33 cellular contexts compared by ENCODE assay signal in genomic region chr9:105712773-105713172, GRCh38. TPM values are rescaled to one million over a fixed set of nuclear protein-coding genes. Genes with fewer than 3 reads are reported as not detected.
"Had no signal": no experiment of that assay in that cellular context is flagged by ENCODE, and none has a peak within 500 bp of the region (broad histone marks: within the 10 kb centered on the region; RNA-seq: fewer than 3 reads in every experiment).

No MANE protein-coding gene starts in this region.

- H3K9me3 ChIP-seq: ascending aorta, ovary, testis, transverse colon had no signal

- H3K4me2 ChIP-seq: smooth muscle cell had no signal

- H3K36me3 ChIP-seq: adrenal gland, ascending aorta, cardiac muscle cell, ovary, transverse colon had no signal

- H3K27ac Mint-ChIP-seq: activated CD4-positive, alpha-beta memory T cell treated with anti-CD3 and anti-CD28 coated beads for 36 hours; activated CD4-positive, alpha-beta T cell treated with anti-CD3 and anti-CD28 coated beads, Interleukin-2, amount 10 ng/mL, durations not matched to agents 24 days and 14 days; activated naive CD4-positive, alpha-beta T cell treated with anti-CD3 and anti-CD28 coated beads for 36 hours; activated naive CD8-positive, alpha-beta T cell treated with anti-CD3 and anti-CD28 coated beads for 36 hours; activated T-helper 1 cell treated with anti-CD3 and anti-CD28 coated beads, Interleukin-12 subunit alpha, Interleukin-12 subunit beta, Interleukin-2, Interleukin-4 antibody, amounts not matched to agents 30 ng/mL and 10 ng/mL and 1 ng/mL, durations not matched to agents 14 hours and 24 hours and 36 hours; brain; natural killer cell treated with Interleukin-12 subunit alpha and Interleukin-12 subunit beta and Interleukin-15 and Interleukin-18, amount 100 ng/mL, for 72 hours; progenitor cell of endocrine pancreas had no signal

- H3K4me1 ChIP-seq: adrenal gland, ascending aorta, testis had no signal

- DNase-seq: activated CD4-positive, alpha-beta memory T cell treated with anti-CD3 and anti-CD28 coated beads for 36 hours; activated CD4-positive, alpha-beta T cell treated with anti-CD3 and anti-CD28 coated beads, Interleukin-2, amount 10 ng/mL, durations not matched to agents 24 days and 14 days; activated CD4-positive, CD25-positive, alpha-beta regulatory T cell treated with anti-CD3 and anti-CD28 coated beads, Interleukin-2, amount 50 U/mL, for 72 hours; activated CD8-positive, alpha-beta memory T cell treated with anti-CD3 and anti-CD28 coated beads, Interleukin-2, amount 50 U/mL, for 4 hours; activated effector memory CD4-positive, alpha-beta T cell treated with anti-CD3 and anti-CD28 coated beads, Interleukin-2, amount 50 U/mL, for 16 hours; activated naive CD4-positive, alpha-beta T cell treated with anti-CD3 and anti-CD28 coated beads for 36 hours; activated naive CD8-positive, alpha-beta T cell treated with anti-CD3 and anti-CD28 coated beads for 36 hours; activated T-cell treated with anti-CD3 and anti-CD28 coated beads, Interleukin-2, amount 50 U/mL, for 1 hour; adrenal gland; dorsolateral prefrontal cortex; effector memory CD4-positive, alpha-beta T cell; glutamatergic neuron; hippocampal formation; mesendoderm; ovary; stimulated activated CD4-positive, alpha-beta T cell treated with anti-CD3 and anti-CD28 coated beads, Interleukin-15, amount 100 ng/mL, for 24 hours; stimulated activated CD4-positive, alpha-beta T cell treated with anti-CD3 and anti-CD28 coated beads, Interleukin-2, amount 100 ng/mL, for 24 hours; stimulated activated naive CD4-positive, alpha-beta T cell; testis; transverse colon; WERI-Rb-1 had no signal

- H3K27ac ChIP-seq: adrenal gland, ascending aorta, cardiac muscle cell, coronary artery, dorsolateral prefrontal cortex, ovary, testis, transverse colon, WERI-Rb-1 had no signal

- H3K4me3 ChIP-seq: adrenal gland, ascending aorta, cardiac muscle cell, coronary artery, dorsolateral prefrontal cortex, lung, ovary, smooth muscle cell, testis, transverse colon had no signal

- H3K9me3 Mint-ChIP-seq: activated CD4-positive, alpha-beta memory T cell treated with anti-CD3 and anti-CD28 coated beads for 36 hours; activated CD4-positive, alpha-beta T cell treated with anti-CD3 and anti-CD28 coated beads, Interleukin-2, amount 10 ng/mL, durations not matched to agents 24 days and 14 days; activated naive CD4-positive, alpha-beta T cell treated with anti-CD3 and anti-CD28 coated beads for 36 hours; activated naive CD8-positive, alpha-beta T cell treated with anti-CD3 and anti-CD28 coated beads for 36 hours; activated T-helper 1 cell treated with anti-CD3 and anti-CD28 coated beads, Interleukin-12 subunit alpha, Interleukin-12 subunit beta, Interleukin-2, Interleukin-4 antibody, amounts not matched to agents 30 ng/mL and 10 ng/mL and 1 ng/mL, durations not matched to agents 14 hours and 24 hours and 36 hours; natural killer cell treated with Interleukin-12 subunit alpha and Interleukin-12 subunit beta and Interleukin-15 and Interleukin-18, amount 100 ng/mL, for 72 hours had no signal

- H3K27me3 ChIP-seq: adrenal gland, ascending aorta, cardiac muscle cell, dorsolateral prefrontal cortex, ovary, testis, transverse colon had no signal

- H3K4me3 Mint-ChIP-seq: activated CD4-positive, alpha-beta memory T cell treated with anti-CD3 and anti-CD28 coated beads for 36 hours; activated CD4-positive, alpha-beta T cell treated with anti-CD3 and anti-CD28 coated beads, Interleukin-2, amount 10 ng/mL, durations not matched to agents 24 days and 14 days; activated naive CD4-positive, alpha-beta T cell treated with anti-CD3 and anti-CD28 coated beads for 36 hours; activated naive CD8-positive, alpha-beta T cell treated with anti-CD3 and anti-CD28 coated beads for 36 hours; activated T-helper 1 cell treated with anti-CD3 and anti-CD28 coated beads, Interleukin-12 subunit alpha, Interleukin-12 subunit beta, Interleukin-2, Interleukin-4 antibody, amounts not matched to agents 30 ng/mL and 10 ng/mL and 1 ng/mL, durations not matched to agents 14 hours and 24 hours and 36 hours; brain; natural killer cell treated with Interleukin-12 subunit alpha and Interleukin-12 subunit beta and Interleukin-15 and Interleukin-18, amount 100 ng/mL, for 72 hours had no signal

- H3K27me3 Mint-ChIP-seq: activated CD4-positive, alpha-beta memory T cell treated with anti-CD3 and anti-CD28 coated beads for 36 hours; activated CD4-positive, alpha-beta T cell treated with anti-CD3 and anti-CD28 coated beads, Interleukin-2, amount 10 ng/mL, durations not matched to agents 24 days and 14 days; activated naive CD8-positive, alpha-beta T cell treated with anti-CD3 and anti-CD28 coated beads for 36 hours; brain; natural killer cell treated with Interleukin-12 subunit alpha and Interleukin-12 subunit beta and Interleukin-15 and Interleukin-18, amount 100 ng/mL, for 72 hours; progenitor cell of endocrine pancreas had no signal

- H3K4me1 Mint-ChIP-seq: brain had no signal

- H3K36me3 Mint-ChIP-seq: natural killer cell treated with Interleukin-12 subunit alpha and Interleukin-12 subunit beta and Interleukin-15 and Interleukin-18, amount 100 ng/mL, for 72 hours had no signal

RNA-seq across cellular contexts. Expression of gene TAL2, which starts 50.5 kb away (rescaled TPM):
- total RNA-seq: activated CD4-positive, alpha-beta memory T cell treated with anti-CD3 and anti-CD28 coated beads for 36 hours; activated CD4-positive, alpha-beta T cell treated with anti-CD3 and anti-CD28 coated beads, Interleukin-2, amount 10 ng/mL, durations not matched to agents 24 days and 14 days; activated naive CD4-positive, alpha-beta T cell treated with anti-CD3 and anti-CD28 coated beads for 36 hours; activated naive CD8-positive, alpha-beta T cell treated with anti-CD3 and anti-CD28 coated beads for 36 hours; adrenal gland; ascending aorta; cardiac muscle cell; epithelial cell of proximal tubule; lung; mononuclear cell; natural killer cell treated with Interleukin-12 subunit alpha and Interleukin-12 subunit beta and Interleukin-15 and Interleukin-18, amount 100 ng/mL, for 72 hours; T-helper 1 cell treated with Interleukin-12 subunit alpha and Interleukin-12 subunit beta and Interleukin-4 antibody, amounts not matched to agents 30 ng/mL and 1 ng/mL, for 36 hours; testis; transverse colon had no signal
